In genomic region chr2:102449370-102449974, GRCh38 we compare ENCODE assay signal across 8 cellular contexts. TPM values are rescaled to one million over a fixed set of nuclear protein-coding genes. Genes with fewer than 3 reads are reported as not detected.
DNase-seq lines count a peak whose midpoint lies in the region; ATAC-seq, FAIRE-seq and TF ChIP-seq lines count a peak whose summit lies in the region.

No MANE protein-coding gene starts in this region.

- POLR2A ChIA-PET in Caco-2 (lab: Charles Lee): no interaction called here

- DNase-seq in Caco-2 (peak; percentile 40 to 54), astrocyte (ENCODE audit: low read depth) (peak; percentile 8), keratinocyte (ENCODE audit: low read depth, low spot score) (no peak), coronary artery (ENCODE audit: low spot score) (no peak)
- DNase-seq in T-helper 2 cell treated with Interferon-gamma antibody and Interleukin-4, amounts not matched to agents 5 μg/mL and 100 μg/mL, for 36 hours (ENCODE audit: low spot score): peak; percentile 42
- DNase-seq in stimulated activated CD4-positive, alpha-beta T cell treated with anti-CD3 and anti-CD28 coated beads, TNF-alpha, amount 100 ng/mL, for 24 hours (ENCODE audit: low read depth in 3 of 3): peak; percentile 31 to 67 (median 56)

- H3K4me3 ChIP-seq in Caco-2 (ENCODE audit: low read depth, low read length) (no peak overlapping the region), astrocyte (ENCODE audit: insufficient read depth, low read depth, low read length) (no peak overlapping the region), keratinocyte (ENCODE audit: control insufficient read depth in 2 of 3, extremely low read depth in 1 of 3, insufficient read depth in 2 of 3, low read depth in 1 of 3, low read length in 3 of 3) (no peak overlapping the region), coronary artery (no peak overlapping the region)

- no peak overlapping the region for H3K27ac ChIP-seq in astrocyte (ENCODE audit: low read depth, low read length)
- H3K27ac ChIP-seq in keratinocyte (ENCODE audit: control insufficient read depth, insufficient read depth, low read length): no peak overlapping the region
- H3K27ac ChIP-seq in coronary artery: no peak overlapping the region

- H3K27ac Mint-ChIP-seq in Caco-2 (ENCODE audit: unreplicated experiment) (no peak overlapping the region), astrocyte (ENCODE audit: unreplicated experiment) (no peak overlapping the region)
- H3K27ac Mint-ChIP-seq in T-helper 2 cell treated with Interferon-gamma antibody and Interleukin-4, amounts not matched to agents 5 μg/mL and 100 μg/mL, for 36 hours: no peak overlapping the region

- no TSS peak for BruUV-seq in Caco-2 (replicated peaks; lab: Mats Ljungman, UMichigan)

- H3K4me2 ChIP-seq in astrocyte (ENCODE audit: low read length) (no peak overlapping the region), keratinocyte (ENCODE audit: control insufficient read depth, extremely low read depth, insufficient read depth, low read depth, low read length) (no peak overlapping the region)

- H3K79me2 ChIP-seq in astrocyte (ENCODE audit: insufficient read depth, low read length) (no peaks in the 10 kb centered on the region), keratinocyte (ENCODE audit: control insufficient read depth, insufficient read depth, low read length) (no peaks in the 10 kb centered on the region)

- ATAC-seq in HG03442 (IDR thresholded peaks at IDR 0.05; ENCODE audit: unreplicated experiment): peak; percentile 50
- ATAC-seq in GM18511 (IDR thresholded peaks at IDR 0.05; ENCODE audit: unreplicated experiment): no peak

- H3K9me3 ChIP-seq in Caco-2: no peaks in the 10 kb centered on the region
- H3K9me3 ChIP-seq in astrocyte (ENCODE audit: insufficient read depth, low read depth, low read length): no peaks in the 10 kb centered on the region
- H3K9me3 ChIP-seq in keratinocyte (ENCODE audit: control insufficient read depth, low read depth, low read length): no peaks in the 10 kb centered on the region

- H4K20me1 ChIP-seq in astrocyte (ENCODE audit: insufficient read depth, low read length): no peaks in the 10 kb centered on the region
- H4K20me1 ChIP-seq in keratinocyte (ENCODE audit: control insufficient read depth, extremely low read depth, insufficient read depth, low read length): no peaks in the 10 kb centered on the region

- TF ChIP-seq CTCF in Caco-2 (IDR thresholded peaks at IDR 0.05; ENCODE audit: insufficient read depth in 1 of 2, low read depth in 1 of 2, low read length in 1 of 2, severe bottlenecking in 1 of 2, unreplicated experiment in 1 of 2) (peak; percentile 72 to 74), astrocyte (IDR thresholded peaks at IDR 0.05; ENCODE audit: insufficient read depth, low read depth, low read length) (peak; percentile 80), keratinocyte (optimal IDR thresholded peaks at IDR 0.05 in 1 of 3, IDR thresholded peaks at IDR 0.05 in 1 of 3, conservative IDR thresholded peaks at IDR 0.05 in 1 of 3; ENCODE audit: extremely low read depth in 1 of 3, insufficient read depth in 2 of 3, low read length in 3 of 3) (peak; percentile 54 to 65 (median 55)), coronary artery (IDR thresholded peaks at IDR 0.05) (no peak)

- no peaks in the 10 kb centered on the region for H3K36me3 ChIP-seq in Caco-2 (ENCODE audit: control insufficient read depth, insufficient read depth, low read length)
- no peaks in the 10 kb centered on the region for H3K36me3 ChIP-seq in astrocyte (ENCODE audit: insufficient read depth, low read length)
- H3K36me3 ChIP-seq in keratinocyte (ENCODE audit: control insufficient read depth in 2 of 2, extremely low read depth in 1 of 2, insufficient read depth in 2 of 2, low read length in 2 of 2): no peaks in the 10 kb centered on the region

- H3K9me3 Mint-ChIP-seq in Caco-2 (ENCODE audit: unreplicated experiment): no peaks in the 10 kb centered on the region
- no peaks in the 10 kb centered on the region for H3K9me3 Mint-ChIP-seq in T-helper 2 cell treated with Interferon-gamma antibody and Interleukin-4, amounts not matched to agents 5 μg/mL and 100 μg/mL, for 36 hours
- no peaks in the 10 kb centered on the region for H3K9me3 Mint-ChIP-seq in astrocyte (ENCODE audit: unreplicated experiment)

- FAIRE-seq in astrocyte (lab: Jason Lieb, UNC) (peak; percentile 29), keratinocyte (lab: Jason Lieb, UNC) (peak; percentile 57)

- H3K27me3 ChIP-seq in Caco-2 (replicated peaks; ENCODE audit: control insufficient read depth, insufficient read depth, low read length): no peaks in the 10 kb centered on the region; the same call in 1 of the 2 replicates
- peaks cover 5% of the 10 kb centered on the region for H3K27me3 ChIP-seq in astrocyte (ENCODE audit: insufficient read depth, low read length)
- no peaks in the 10 kb centered on the region for H3K27me3 ChIP-seq in keratinocyte (ENCODE audit: control insufficient read depth, extremely low read depth, insufficient read depth, low read length)

- H3K36me3 Mint-ChIP-seq in Caco-2 (ENCODE audit: insufficient read depth, unreplicated experiment) (no peaks in the 10 kb centered on the region), astrocyte (ENCODE audit: low read depth, unreplicated experiment) (no peaks in the 10 kb centered on the region)
- no peaks in the 10 kb centered on the region for H3K36me3 Mint-ChIP-seq in T-helper 2 cell treated with Interferon-gamma antibody and Interleukin-4, amounts not matched to agents 5 μg/mL and 100 μg/mL, for 36 hours (ENCODE audit: low read depth)

- intact Hi-C loops in Caco-2 (cut with micrococcal nuclease; ENCODE audit: unreplicated experiment): loop anchor here (5.0 kb wide), 2 partner anchors 197 to 567 kb away; no protein-coding TSS in a partner anchor

- dilution Hi-C loops in keratinocyte (cut with MboI; ENCODE audit: extremely low pct_ligation_motif_present, low sequenced_read_pairs): no loop called here

- CTCF ChIA-PET in Caco-2 (lab: Charles Lee): interaction anchor here (0.6 kb wide), 1 partner anchor 409 kb away, joined by 3 read pairs; no protein-coding TSS in a partner anchor

- H3K9ac ChIP-seq in astrocyte (ENCODE audit: low read length): no peak overlapping the region
- H3K9ac ChIP-seq in keratinocyte (ENCODE audit: control insufficient read depth, extremely low read depth, insufficient read depth, low read length): no peak overlapping the region

- no peak overlapping the region for H3K4me3 Mint-ChIP-seq in Caco-2 (ENCODE audit: unreplicated experiment)
- no peak overlapping the region for H3K4me3 Mint-ChIP-seq in T-helper 2 cell treated with Interferon-gamma antibody and Interleukin-4, amounts not matched to agents 5 μg/mL and 100 μg/mL, for 36 hours
- H3K4me3 Mint-ChIP-seq in astrocyte (ENCODE audit: unreplicated experiment): no peak overlapping the region

- H3K27me3 Mint-ChIP-seq in Caco-2 (ENCODE audit: insufficient read depth, unreplicated experiment) (no peaks in the 10 kb centered on the region), astrocyte (ENCODE audit: low read depth, unreplicated experiment) (peaks cover 7% of the 10 kb centered on the region)
- H3K27me3 Mint-ChIP-seq in T-helper 2 cell treated with Interferon-gamma antibody and Interleukin-4, amounts not matched to agents 5 μg/mL and 100 μg/mL, for 36 hours (ENCODE audit: low read depth): peaks cover under 1% of the 10 kb centered on the region

- H3K9me1 ChIP-seq in keratinocyte (ENCODE audit: control insufficient read depth, extremely low read depth, insufficient read depth, low read length): no peaks in the 10 kb centered on the region

- no peaks in the 10 kb centered on the region for H3K4me1 ChIP-seq in Caco-2
- no peaks in the 10 kb centered on the region for H3K4me1 ChIP-seq in astrocyte (ENCODE audit: insufficient read depth, low read length)
- no peaks in the 10 kb centered on the region for H3K4me1 ChIP-seq in keratinocyte (ENCODE audit: control insufficient read depth, extremely low read depth, insufficient read depth, low read length)

- no peaks in the 10 kb centered on the region for H3K4me1 Mint-ChIP-seq in Caco-2 (ENCODE audit: low read depth, unreplicated experiment)
- peaks cover 5% of the 10 kb centered on the region for H3K4me1 Mint-ChIP-seq in T-helper 2 cell treated with Interferon-gamma antibody and Interleukin-4, amounts not matched to agents 5 μg/mL and 100 μg/mL, for 36 hours (ENCODE audit: low read depth)
- H3K4me1 Mint-ChIP-seq in astrocyte (ENCODE audit: low read depth, unreplicated experiment): peaks cover 1% of the 10 kb centered on the region

- no peak overlapping the region for H2AFZ ChIP-seq in astrocyte (ENCODE audit: low read depth, low read length)
- no peak overlapping the region for H2AFZ ChIP-seq in keratinocyte (ENCODE audit: control insufficient read depth, low read length)

RNA-seq across cellular contexts. Expression of gene SLC9A4, which starts 23.6 kb away (rescaled TPM):
- total RNA-seq in Caco-2 (2022) (1.2 and 1.4 TPM in 2 replicates), astrocyte (0.07 and 0.09 TPM in 2 replicates)
- polyA plus RNA-seq in keratinocyte: not detected in 3 replicates
- not detected for polyA plus RNA-seq in keratinocyte (2011; ENCODE audit: low read depth)
- polyA plus RNA-seq in keratinocyte (2011; cell fraction: cytosol; rRNA removed): not detected in 2 replicates
- 0.21 TPM in 1 of 2 replicates, not detected in the other for polyA plus RNA-seq in keratinocyte (2011; cell fraction: nucleus; rRNA removed)
- polyA plus RNA-seq in keratinocyte (2012; ENCODE audit: low replicate concordance): not detected in 2 replicates
- polyA minus RNA-seq in keratinocyte: 0.13 TPM in 1 of 3 replicates, not detected in the others
- polyA minus RNA-seq in keratinocyte (2011; cell fraction: cytosol; rRNA and poly(A)+ RNA removed): not detected
- polyA minus RNA-seq in keratinocyte (2011; cell fraction: nucleus; rRNA and poly(A)+ RNA removed): not detected in 2 replicates

RNA-seq across cellular contexts. Expression of gene IL18RAP, which starts 26.5 kb away (rescaled TPM):
- total RNA-seq in Caco-2 (2022): not detected in 2 replicates
- not detected in 2 replicates for total RNA-seq in astrocyte
- polyA plus RNA-seq in keratinocyte: not detected in 3 replicates
- polyA plus RNA-seq in keratinocyte (2011; ENCODE audit: low read depth): not detected
- not detected in 2 replicates for polyA plus RNA-seq in keratinocyte (2011; cell fraction: cytosol; rRNA removed)
- not detected in 2 replicates for polyA plus RNA-seq in keratinocyte (2011; cell fraction: nucleus; rRNA removed)
- polyA plus RNA-seq in keratinocyte (2012; ENCODE audit: low replicate concordance): 0.06 TPM in 1 of 2 replicates, not detected in the other
- not detected in 3 replicates for polyA minus RNA-seq in keratinocyte
- not detected for polyA minus RNA-seq in keratinocyte (2011; cell fraction: cytosol; rRNA and poly(A)+ RNA removed)
- not detected in 2 replicates for polyA minus RNA-seq in keratinocyte (2011; cell fraction: nucleus; rRNA and poly(A)+ RNA removed)

Comparison
In these comparisons a context has a peak if more than half of its experiments do, and no peak if none do; other contexts are left out.
1. DNase-seq: peak in Caco-2 (2 of 2), T-helper 2 cell treated with Interferon-gamma antibody and Interleukin-4, amounts not matched to agents 5 μg/mL and 100 μg/mL, for 36 hours (single experiment), astrocyte (single experiment) and stimulated activated CD4-positive, alpha-beta T cell treated with anti-CD3 and anti-CD28 coated beads, TNF-alpha, amount 100 ng/mL, for 24 hours (3 of 3); none in keratinocyte (single experiment) and coronary artery (single experiment).